In the genomic region with DNA sequence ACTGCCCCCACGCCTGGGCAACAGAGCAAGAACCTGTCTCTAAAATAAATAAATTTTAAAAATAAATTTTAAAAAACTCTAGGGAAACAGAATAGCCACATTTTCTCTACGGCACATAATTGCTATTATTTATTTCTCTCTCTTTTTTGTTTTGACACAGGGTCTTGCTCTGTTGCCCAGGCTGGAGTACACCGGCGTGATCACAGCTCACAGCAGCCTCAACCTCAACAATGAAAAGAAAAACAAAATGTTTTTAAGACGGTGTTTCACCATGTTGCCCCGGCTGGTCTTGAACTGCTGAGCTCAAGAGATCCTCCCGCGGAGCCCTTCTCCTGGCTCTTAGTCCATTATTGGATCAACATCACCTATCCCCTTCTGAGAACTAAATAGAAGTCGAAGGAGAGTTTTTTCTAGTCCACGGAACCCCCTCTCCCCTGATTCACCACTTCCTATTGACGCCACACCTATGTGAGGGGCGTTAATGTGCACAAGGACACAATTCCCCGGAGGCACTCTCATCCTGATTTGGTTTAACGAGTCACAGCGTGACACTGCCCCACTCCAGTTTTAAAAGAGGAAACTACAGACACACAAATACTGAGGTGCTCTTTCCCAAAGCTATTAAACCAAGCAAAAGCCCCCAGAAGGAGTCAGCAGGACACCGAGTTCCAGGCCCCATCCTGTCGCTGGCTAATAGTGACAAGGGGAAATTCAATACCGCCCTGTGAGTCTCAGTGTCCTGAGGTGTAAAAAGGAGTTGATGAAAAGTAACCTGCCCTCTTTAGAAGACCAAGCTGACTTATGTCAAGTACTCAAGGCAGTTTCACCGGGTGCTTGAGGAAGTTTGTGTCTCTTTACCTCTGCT, we compare ENCODE assay signal across 8 cellular contexts. TPM values are rescaled to one million over a fixed set of nuclear protein-coding genes. Genes with fewer than 3 reads are reported as not detected.
DNase-seq lines count a peak whose midpoint lies in the region; ATAC-seq, FAIRE-seq and TF ChIP-seq lines count a peak whose summit lies in the region.

No MANE protein-coding gene starts in this region.

- peak overlapping the region; percentile 86 for H3K4ac ChIP-seq in IMR-90 (ENCODE audit: low read depth, low read length)

- dilution Hi-C loops in IMR-90 (cut with HindIII; ENCODE audit: low sequenced_read_pairs, unreplicated experiment), result no loop called here

- H3K27ac Mint-ChIP-seq in Calu3 (ENCODE audit: unreplicated experiment), result peak overlapping the region; percentile 83
- peak overlapping the region; percentile 96 for H3K27ac Mint-ChIP-seq in activated CD8-positive, alpha-beta T cell treated with anti-CD3 and anti-CD28 coated beads, Interleukin-2, amount 10 ng/mL, durations not matched to agents 7 days and 5 days

- H3K14ac ChIP-seq in IMR-90 (replicated peaks; ENCODE audit: low read depth, low read length), result peak overlapping the region; percentile 81

- no peak overlapping the region for H2BK5ac ChIP-seq in IMR-90 (ENCODE audit: low read depth, low read length, poor library complexity, severe bottlenecking)

- TF ChIP-seq RAD21 in IMR-90 (IDR thresholded peaks at IDR 0.05; ENCODE audit: low read length), result no peak

- ATAC-seq in IMR-90 (ENCODE audit: low read depth) (no peak), psoas muscle (peak; percentile 31 to 61 (median 42)), HG03108 (IDR thresholded peaks at IDR 0.05; ENCODE audit: unreplicated experiment) (no peak), left lobe of liver (no peak)
- ATAC-seq in activated CD8-positive, alpha-beta T cell treated with anti-CD3 and anti-CD28 coated beads, Interleukin-2, amount 10 ng/mL, durations not matched to agents 7 days and 5 days, result no peak

- H2BK20ac ChIP-seq in IMR-90 (ENCODE audit: low read depth, low read length), result no peak overlapping the region

- peak overlapping the region; percentile 80 for H3K56ac ChIP-seq in IMR-90 (ENCODE audit: extremely low read depth, insufficient read depth, low read length)

- peak overlapping the region; percentile 63; the same call in 1 of the 2 replicates for H2AK5ac ChIP-seq in IMR-90 (ENCODE audit: low read depth, low read length)

- H3K36me3 Mint-ChIP-seq in Calu3 (ENCODE audit: insufficient read depth, unreplicated experiment), result peaks cover 67% of the 10 kb centered on the region
- peaks cover 27% of the 10 kb centered on the region for H3K36me3 Mint-ChIP-seq in activated CD8-positive, alpha-beta T cell treated with anti-CD3 and anti-CD28 coated beads, Interleukin-2, amount 10 ng/mL, durations not matched to agents 7 days and 5 days (ENCODE audit: low read depth)

- H3K9ac ChIP-seq in IMR-90 (ENCODE audit: low read depth, low read length), result peak overlapping the region; percentile 86

- CTCF ChIA-PET in Calu3 (lab: Charles Lee) (interaction anchor here (1.0 kb wide), 1 partner anchor 33 kb away, joined by 9 read pairs; no protein-coding TSS in a partner anchor), IMR-90 (lab: Yijun Ruan, JAX) (no interaction called here)
- CTCF ChIA-PET in activated CD8-positive, alpha-beta T cell treated with anti-CD3 and anti-CD28 coated beads, Interleukin-2, amount 10 ng/mL, durations not matched to agents 7 days and 5 days (lab: Charles Lee), result interaction anchor here (0.6 to 3.0 kb wide), 7 partner anchors 10 to 164 kb away, joined by 3 to 26 read pairs (median 4); no protein-coding TSS in a partner anchor

- no peak for FAIRE-seq in RCC 7860 (lab: Jason Lieb, UNC)

- H3K79me1 ChIP-seq in IMR-90 (ENCODE audit: low read depth in 1 of 2, low read length in 2 of 2), result peaks cover 13 to 43% of the 10 kb centered on the region in 2 experiments

- H3K9me3 Mint-ChIP-seq in Calu3 (ENCODE audit: low read depth, unreplicated experiment), result no peaks in the 10 kb centered on the region
- H3K9me3 Mint-ChIP-seq in activated CD8-positive, alpha-beta T cell treated with anti-CD3 and anti-CD28 coated beads, Interleukin-2, amount 10 ng/mL, durations not matched to agents 7 days and 5 days (ENCODE audit: insufficient read depth), result no peaks in the 10 kb centered on the region

- TF ChIP-seq CTCF in Calu3 (IDR thresholded peaks at IDR 0.05; ENCODE audit: unreplicated experiment), result no peak
- no peak for TF ChIP-seq CTCF in IMR-90 (conservative IDR thresholded peaks at IDR 0.05; ENCODE audit: low read depth, low read length)
- no peak for TF ChIP-seq CTCF in psoas muscle (IDR thresholded peaks at IDR 0.05)

- peaks cover 11% of the 10 kb centered on the region for H3K9me1 ChIP-seq in IMR-90 (ENCODE audit: insufficient read depth, low read length)

- no peak overlapping the region for H2AFZ ChIP-seq in IMR-90 (replicated peaks; ENCODE audit: low read length, poor library complexity)

- no peak for TF ChIP-seq POLR2A in IMR-90 (IDR thresholded peaks at IDR 0.05; ENCODE audit: low read depth, low read length)

- BruUV-seq in Calu3 (replicated peaks; lab: Mats Ljungman, UMichigan) (TSS peak; percentile 89), IMR-90 (replicated peaks; lab: Mats Ljungman, UMichigan) (TSS peak; percentile 24)

- H3K27me3 ChIP-seq in IMR-90 (ENCODE audit: control insufficient read depth, insufficient read depth, low read length) (no peaks in the 10 kb centered on the region), psoas muscle (ENCODE audit: insufficient read depth in 3 of 3, low read length in 2 of 3) (no peaks in the 10 kb centered on the region)

- intact Hi-C loops in Calu3 (cut with micrococcal nuclease; ENCODE audit: unreplicated experiment) (loop anchor here (5.0 kb wide), 1 partner anchor 68 kb away; no protein-coding TSS in a partner anchor), IMR-90 (cut with micrococcal nuclease) (loop anchor here (5.0 kb wide), 1 partner anchor 83 kb away; the partner anchor contains the start of gene RMC1), psoas muscle (cut with DNase I) (loop anchor here in 1 of 2 donors (5.0 kb wide), 1 partner anchor 68 kb away; no protein-coding TSS in a partner anchor)

- POLR2A ChIA-PET in IMR-90 (lab: Charles Lee; ENCODE audit: unreplicated experiment), result interaction anchor here (0.5 kb wide), 1 partner anchor 67 kb away, joined by 6 read pairs; no protein-coding TSS in a partner anchor
- POLR2A ChIA-PET in activated CD8-positive, alpha-beta T cell treated with anti-CD3 and anti-CD28 coated beads, Interleukin-2, amount 10 ng/mL, durations not matched to agents 7 days and 5 days (lab: Charles Lee), result interaction anchor here (0.7 to 1.7 kb wide), 11 partner anchors 9 to 278 kb away, joined by 3 to 8 read pairs (median 3); no protein-coding TSS in a partner anchor

- DNase-seq in Calu3 (no peak), IMR-90 (no peak), globus pallidus (ENCODE audit: low spot score) (peak; percentile 51), psoas muscle (no peak), RCC 7860 (ENCODE audit: low spot score) (no peak), left lobe of liver (ENCODE audit: low spot score) (no peak)
- DNase-seq in activated CD8-positive, alpha-beta T cell treated with anti-CD3 and anti-CD28 coated beads, Interleukin-2, amount 10 ng/mL, durations not matched to agents 7 days and 5 days, result peak; percentile 35

- peak overlapping the region; percentile 60; the same call in 1 of the 2 replicates for H2BK120ac ChIP-seq in IMR-90 (ENCODE audit: low read depth, low read length)

- H3K23ac ChIP-seq in IMR-90 (ENCODE audit: low read depth, low read length), result peak overlapping the region; percentile 97

- H3K4me1 Mint-ChIP-seq in Calu3 (ENCODE audit: low read depth, unreplicated experiment), result peaks cover 44% of the 10 kb centered on the region
- H3K4me1 Mint-ChIP-seq in activated CD8-positive, alpha-beta T cell treated with anti-CD3 and anti-CD28 coated beads, Interleukin-2, amount 10 ng/mL, durations not matched to agents 7 days and 5 days (ENCODE audit: low read depth), result peaks cover 44% of the 10 kb centered on the region

- H3K36me3 ChIP-seq in IMR-90 (ENCODE audit: control insufficient read depth, insufficient read depth, low read length), result no peaks in the 10 kb centered on the region; the same call in 1 of the 2 replicates
- no peaks in the 10 kb centered on the region for H3K36me3 ChIP-seq in psoas muscle (ENCODE audit: insufficient read depth in 1 of 2, low read depth in 1 of 2)

- no peak overlapping the region for H2AK9ac ChIP-seq in IMR-90 (replicated peaks; ENCODE audit: low read depth, low read length, poor library complexity)

- no peaks in the 10 kb centered on the region for H3K27me3 Mint-ChIP-seq in Calu3 (ENCODE audit: unreplicated experiment)
- peaks cover 2% of the 10 kb centered on the region for H3K27me3 Mint-ChIP-seq in activated CD8-positive, alpha-beta T cell treated with anti-CD3 and anti-CD28 coated beads, Interleukin-2, amount 10 ng/mL, durations not matched to agents 7 days and 5 days (ENCODE audit: low read depth)

- H3K4me3 Mint-ChIP-seq in Calu3 (ENCODE audit: low read depth, unreplicated experiment), result peak overlapping the region; percentile 92
- H3K4me3 Mint-ChIP-seq in activated CD8-positive, alpha-beta T cell treated with anti-CD3 and anti-CD28 coated beads, Interleukin-2, amount 10 ng/mL, durations not matched to agents 7 days and 5 days, result peak overlapping the region; percentile 93

- peak overlapping the region; percentile 96 for H3K4me2 ChIP-seq in IMR-90 (ENCODE audit: low read depth, low read length)

- peak overlapping the region; percentile 60; the same call in 1 of the 2 replicates for H4K91ac ChIP-seq in IMR-90 (ENCODE audit: insufficient read depth, low read depth, low read length)

- H2BK15ac ChIP-seq in IMR-90 (ENCODE audit: low read depth, low read length), result peak overlapping the region; percentile 36

- peak overlapping the region; percentile 75 for H3K4me3 ChIP-seq in IMR-90 (ENCODE audit: insufficient read depth, low read depth, low read length)
- peak overlapping the region; percentile 97 for H3K4me3 ChIP-seq in psoas muscle

- H3K18ac ChIP-seq in IMR-90 (ENCODE audit: low read depth, low read length), result no peak overlapping the region

- H3K9me3 ChIP-seq in IMR-90 (ENCODE audit: control insufficient read depth, insufficient read depth, low read length) (no peaks in the 10 kb centered on the region), psoas muscle (no peaks in the 10 kb centered on the region)

- H4K5ac ChIP-seq in IMR-90 (ENCODE audit: low read depth, low read length), result no peak overlapping the region; the same call in 1 of the 2 replicates

- in situ Hi-C loops in IMR-90 (cut with MboI; ENCODE audit: low sequenced_read_pairs), result no loop called here

- peak overlapping the region; percentile 25 to 63; a peak in 3 of 4 replicates for H4K8ac ChIP-seq in IMR-90 (ENCODE audit: low read depth in 2 of 2, low read length in 2 of 2)

- H4K20me1 ChIP-seq in IMR-90 (ENCODE audit: insufficient read depth, low read length), result peaks cover 31% of the 10 kb centered on the region

- H3K27ac ChIP-seq in IMR-90 (ENCODE audit: insufficient read depth, low read length) (no peak overlapping the region; the same call in 1 of the 2 replicates), psoas muscle (peak overlapping the region; percentile 100)

- no CpG with 5 or more reads among the region's 19 CpGs for WGBS in IMR-90 (ENCODE audit: extremely low coverage in 2 of 2, insufficient read length in 1 of 2), 2 experiments
- WGBS in psoas muscle, 3 donors, result 37 to 42% (median 41%) methylated on average over 19 of the region's 19 CpGs

- H3K4me1 ChIP-seq in IMR-90 (ENCODE audit: control insufficient read depth, insufficient read depth, low read length), result peaks cover 8% of the 10 kb centered on the region
- H3K4me1 ChIP-seq in psoas muscle, result peaks cover 31% of the 10 kb centered on the region

RNA-seq across cellular contexts. Expression of gene NPC1, which starts 1.1 kb away (rescaled TPM):
- 82.6 and 84.7 TPM in 2 replicates for total RNA-seq in Calu3 (2022)
- 4.7 and 7.9 TPM in 2 replicates for total RNA-seq in IMR-90 (2012; rRNA removed)
- 7.5 and 8.0 TPM in 2 replicates for polyA plus RNA-seq in IMR-90 (2012; rRNA removed)
- polyA plus RNA-seq in IMR-90 (2012; cell fraction: cytosol; rRNA removed), result 5.0 and 6.5 TPM in 2 replicates
- 8.7 and 12.4 TPM in 2 replicates for polyA plus RNA-seq in IMR-90 (2012; cell fraction: nucleus; rRNA removed; ENCODE audit: low replicate concordance)
- total RNA-seq in activated CD8-positive, alpha-beta T cell treated with anti-CD3 and anti-CD28 coated beads, Interleukin-2, amount 10 ng/mL, durations not matched to agents 7 days and 5 days, result 10 to 100 TPM; 34.6 to 35.0 TPM
- 10 to 100 TPM; 27.6 to 58.0 (median 41.8) TPM for total RNA-seq in psoas muscle
- polyA plus RNA-seq in psoas muscle, result 100 to 1,000 TPM in 1 of 3 donors, 10 to 100 TPM in 2; 24.8 to 126 (median 30.3) TPM
- 13.3 TPM for total RNA-seq in left lobe of liver

Comparison
In these comparisons a context has a peak if more than half of its experiments do, and no peak if none do; other contexts are left out.
1. DNase-seq: peak in activated CD8-positive, alpha-beta T cell treated with anti-CD3 and anti-CD28 coated beads, Interleukin-2, amount 10 ng/mL, durations not matched to agents 7 days and 5 days (single experiment) and globus pallidus (single experiment); none in Calu3 (single experiment), IMR-90 (single experiment), psoas muscle (0 of 2), RCC 7860 (single experiment) and left lobe of liver (single experiment).
2. ATAC-seq: peak in psoas muscle (4 of 4); none in IMR-90 (single experiment), activated CD8-positive, alpha-beta T cell treated with anti-CD3 and anti-CD28 coated beads, Interleukin-2, amount 10 ng/mL, durations not matched to agents 7 days and 5 days (single experiment), HG03108 (single experiment) and left lobe of liver (single experiment).